In the genomic region with DNA sequence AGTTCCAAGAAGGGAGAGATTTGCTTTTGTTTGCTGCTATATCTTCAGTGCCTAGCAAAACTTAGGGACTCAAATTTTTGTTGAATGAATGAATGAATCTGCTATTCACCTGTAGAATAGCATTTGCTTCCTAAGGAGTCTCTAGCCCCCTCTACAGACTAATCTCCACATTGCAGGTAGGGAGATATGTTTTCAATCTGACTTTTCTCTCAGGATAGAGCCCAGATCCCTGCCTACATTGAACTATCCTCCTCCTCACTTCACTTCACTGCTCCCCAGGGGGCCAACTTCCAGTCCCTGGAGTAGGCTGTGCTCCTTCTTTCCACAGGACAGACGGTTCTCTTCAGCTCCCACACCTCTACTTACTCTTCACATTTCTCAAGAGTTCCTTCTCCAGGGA, we compare ENCODE assay signal across 9 cellular contexts.
DNase-seq lines count a peak whose midpoint lies in the region; ATAC-seq lines count a peak whose summit lies in the region.
"Had no signal": no experiment of that assay in that cellular context is flagged by ENCODE, and none has a peak within 500 bp of the region (broad histone marks: within the 10 kb centered on the region; RNA-seq: fewer than 3 reads in every experiment).

No MANE protein-coding gene starts in this region.

- H3K4me3 ChIP-seq in adipocyte (ENCODE audit: low read length), result no peak overlapping the region
- H3K4me3 ChIP-seq: ascending aorta had no signal

- peak; percentile 56 for DNase-seq in ELR (ENCODE audit: low read depth)
- DNase-seq in adipocyte (ENCODE audit: low read depth), result peak; percentile 49
- peak; percentile 21 for DNase-seq in kidney tubule cell (ENCODE audit: low spot score)
- DNase-seq in stimulated activated CD8-positive, alpha-beta memory T cell treated with anti-CD3 and anti-CD28 coated beads, Interleukin-4, amount 100 ng/mL, for 48 hours, result no peak
- no peak for DNase-seq in activated CD4-positive, alpha-beta T cell treated with anti-CD3 and anti-CD28 coated beads for 1 hour
- DNase-seq in stimulated activated CD4-positive, alpha-beta T cell treated with anti-CD3 and anti-CD28 coated beads, Interleukin-15, amount 100 ng/mL, for 24 hours, result no peak

- peaks cover 26% of the 10 kb centered on the region for H3K4me1 ChIP-seq in adipocyte (ENCODE audit: control insufficient read depth, insufficient read depth, low read length)
- H3K4me1 ChIP-seq: ascending aorta had no signal

- no peaks in the 10 kb centered on the region for H3K36me3 ChIP-seq in adipocyte (ENCODE audit: control insufficient read depth, insufficient read depth, low read length, severe bottlenecking)
- H3K36me3 ChIP-seq: ascending aorta had no signal

- H3K9me3 ChIP-seq in adipocyte (ENCODE audit: control insufficient read depth, low read length), result no peaks in the 10 kb centered on the region
- H3K9me3 ChIP-seq: ascending aorta had no signal

- peak overlapping the region; percentile 35 for H3K9ac ChIP-seq in adipocyte (ENCODE audit: low read length)

- no peaks in the 10 kb centered on the region for H3K27me3 ChIP-seq in adipocyte (replicated peaks; ENCODE audit: control insufficient read depth, insufficient read depth, low read length)
- H3K27me3 ChIP-seq: ascending aorta had no signal

- ATAC-seq in HG02885 (IDR thresholded peaks at IDR 0.05; ENCODE audit: poor library complexity, unreplicated experiment) (peak; percentile 56), HG03045 (IDR thresholded peaks at IDR 0.05; ENCODE audit: unreplicated experiment) (no peak)

Comparison
In these comparisons a context has a peak if more than half of its experiments do, and no peak if none do; other contexts are left out.
1. DNase-seq: peak in ELR (single experiment), adipocyte (single experiment) and kidney tubule cell (single experiment); none in stimulated activated CD8-positive, alpha-beta memory T cell treated with anti-CD3 and anti-CD28 coated beads, Interleukin-4, amount 100 ng/mL, for 48 hours (single experiment), activated CD4-positive, alpha-beta T cell treated with anti-CD3 and anti-CD28 coated beads for 1 hour (single experiment) and stimulated activated CD4-positive, alpha-beta T cell treated with anti-CD3 and anti-CD28 coated beads, Interleukin-15, amount 100 ng/mL, for 24 hours (single experiment).